ENCODE assay signal across 14 cellular contexts in the genomic region with DNA sequence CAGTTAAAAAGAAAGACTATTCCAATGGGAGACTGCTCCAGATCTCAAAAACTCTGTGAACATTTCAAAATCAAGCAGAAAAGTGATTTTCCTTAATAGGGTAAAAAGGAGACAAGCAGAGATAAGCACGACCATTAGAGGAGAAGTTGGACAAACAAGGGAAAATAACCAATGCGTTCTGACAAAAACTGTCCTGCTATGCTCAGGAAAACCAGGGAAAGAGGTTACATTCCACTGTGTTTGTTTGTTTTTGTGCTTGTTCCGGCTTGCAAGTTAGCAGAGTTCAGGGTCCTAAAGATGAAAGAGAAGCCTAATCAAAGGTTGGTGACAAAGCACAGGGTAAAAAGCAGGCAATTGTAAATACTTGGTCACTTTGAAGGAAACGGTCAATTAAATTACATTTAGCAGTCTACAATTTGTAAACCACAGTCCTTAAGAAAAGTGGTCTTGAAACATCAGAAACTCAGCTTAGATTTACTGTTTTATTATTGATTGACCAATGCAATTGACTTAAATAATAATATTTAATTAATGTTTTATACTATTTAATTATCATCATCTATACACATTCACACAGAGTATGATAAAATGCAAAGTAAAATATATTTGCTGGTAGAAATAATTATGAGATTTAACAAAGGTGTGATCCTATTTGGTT.
DNase-seq lines count a peak whose midpoint lies in the region; ATAC-seq and TF ChIP-seq lines count a peak whose summit lies in the region.
"Had no signal": no experiment of that assay in that cellular context is flagged by ENCODE, and none has a peak within 500 bp of the region (broad histone marks: within the 10 kb centered on the region; RNA-seq: fewer than 3 reads in every experiment).

No MANE protein-coding gene starts in this region.

- no peak overlapping the region for H3K4me3 ChIP-seq in mesendoderm (ENCODE audit: low read length)
- peak overlapping the region; percentile 4 for H3K4me3 ChIP-seq in smooth muscle cell

- no peaks in the 10 kb centered on the region for H4K20me1 ChIP-seq in smooth muscle cell (ENCODE audit: low read depth)

- H3K36me3 ChIP-seq in mesendoderm (ENCODE audit: control insufficient read depth, insufficient read depth, low read length) (no peaks in the 10 kb centered on the region), smooth muscle cell (ENCODE audit: low read depth) (no peaks in the 10 kb centered on the region)

- no peak overlapping the region for H2AK5ac ChIP-seq in mesendoderm (ENCODE audit: low read length)

- WGBS in mesendoderm (ENCODE audit: extremely low coverage, insufficient coverage, low lambda C conversion rate), result no CpG with 5 or more reads among the region's 4 CpGs
- WGBS in smooth muscle cell (ENCODE audit: low lambda C conversion rate), result 37% methylated on average over 4 of the region's 4 CpGs

- no peak overlapping the region for H2BK5ac ChIP-seq in mesendoderm (ENCODE audit: low read length)

- H3K27me3 ChIP-seq in mesendoderm (ENCODE audit: insufficient read depth, low read length, poor library complexity) (no peaks in the 10 kb centered on the region), smooth muscle cell (ENCODE audit: low read depth) (no peaks in the 10 kb centered on the region)

- peak; percentile 43 for DNase-seq in SW480 (ENCODE audit: low spot score)
- peak; percentile 10 for DNase-seq in globus pallidus (ENCODE audit: low spot score)
- peak; percentile 1 for DNase-seq in mesendoderm
- DNase-seq in smooth muscle cell (lab: John Stamatoyannopoulos, UW; ENCODE audit: unreplicated experiment), result no peak
- DNase-seq in activated naive CD8-positive, alpha-beta T cell treated with anti-CD3 and anti-CD28 coated beads for 36 hours, result no peak
- no peak for DNase-seq in GM03348 (ENCODE audit: low spot score)
- DNase-seq in activated naive CD4-positive, alpha-beta T cell treated with anti-CD3 and anti-CD28 coated beads, Interleukin-2, amount 50 U/mL, for 16 hours, result no peak
- DNase-seq: CD8-positive, alpha-beta T cell; H7; MM.1S; NCI-H1417; NCI-H1930; NCI-H69 had no signal

- H3K4me1 ChIP-seq in mesendoderm (ENCODE audit: control insufficient read depth, low read depth, low read length), result no peaks in the 10 kb centered on the region
- peaks cover 9% of the 10 kb centered on the region for H3K4me1 ChIP-seq in smooth muscle cell (ENCODE audit: low read depth)

- H3K4me2 ChIP-seq in mesendoderm (ENCODE audit: low read length), result no peak overlapping the region
- H3K4me2 ChIP-seq in smooth muscle cell, result peak overlapping the region; percentile 57

- no peak for TF ChIP-seq CTCF in smooth muscle cell (IDR thresholded peaks at IDR 0.05; ENCODE audit: borderline replicate concordance, insufficient read depth, poor library complexity, severe bottlenecking)

- H3K4me1 Mint-ChIP-seq in activated naive CD8-positive, alpha-beta T cell treated with anti-CD3 and anti-CD28 coated beads for 36 hours, result no peaks in the 10 kb centered on the region

- H3K9me3 ChIP-seq in smooth muscle cell (replicated peaks; ENCODE audit: low read depth), result no peaks in the 10 kb centered on the region

- H3K27ac Mint-ChIP-seq in activated naive CD8-positive, alpha-beta T cell treated with anti-CD3 and anti-CD28 coated beads for 36 hours, result no peak overlapping the region
- H3K27ac Mint-ChIP-seq: CD8-positive, alpha-beta T cell had no signal

- H2BK120ac ChIP-seq in mesendoderm (ENCODE audit: low read depth, low read length), result no peak overlapping the region

- no peak overlapping the region for H3K4me3 Mint-ChIP-seq in activated naive CD8-positive, alpha-beta T cell treated with anti-CD3 and anti-CD28 coated beads for 36 hours
- H3K4me3 Mint-ChIP-seq: CD8-positive, alpha-beta T cell had no signal

- no peaks in the 10 kb centered on the region for H3K9me3 Mint-ChIP-seq in activated naive CD8-positive, alpha-beta T cell treated with anti-CD3 and anti-CD28 coated beads for 36 hours
- H3K9me3 Mint-ChIP-seq: CD8-positive, alpha-beta T cell had no signal

- H3K9ac ChIP-seq in mesendoderm (ENCODE audit: low read length) (no peak overlapping the region), smooth muscle cell (ENCODE audit: low read depth) (no peak overlapping the region)

- no peak for ATAC-seq in GM21528 (IDR thresholded peaks at IDR 0.05; ENCODE audit: low FRiP score, unreplicated experiment)
- ATAC-seq: CD8-positive, alpha-beta T cell had no signal

- H3K27me3 Mint-ChIP-seq in activated naive CD8-positive, alpha-beta T cell treated with anti-CD3 and anti-CD28 coated beads for 36 hours, result no peaks in the 10 kb centered on the region

- H3K79me2 ChIP-seq in mesendoderm (ENCODE audit: control insufficient read depth, insufficient read depth, low read length) (no peaks in the 10 kb centered on the region), smooth muscle cell (ENCODE audit: low read depth) (no peaks in the 10 kb centered on the region)

- H4K8ac ChIP-seq in mesendoderm (ENCODE audit: low read depth, low read length), result no peak overlapping the region

- H3K27ac ChIP-seq in mesendoderm (ENCODE audit: low read depth, low read length) (no peak overlapping the region), smooth muscle cell (ENCODE audit: low read depth) (no peak overlapping the region)

- no peak overlapping the region for H4K5ac ChIP-seq in mesendoderm (ENCODE audit: low read length)

- no peak overlapping the region for H3K56ac ChIP-seq in mesendoderm (ENCODE audit: low read length)

- H3K4ac ChIP-seq in mesendoderm (ENCODE audit: low read depth, low read length), result no peak overlapping the region

- no peaks in the 10 kb centered on the region for H3F3A ChIP-seq in smooth muscle cell (ENCODE audit: low read depth)

- no peak overlapping the region for H3K18ac ChIP-seq in mesendoderm (ENCODE audit: low read length)

- no peak overlapping the region for H3K23ac ChIP-seq in mesendoderm (ENCODE audit: low read length)

- no peaks in the 10 kb centered on the region for H3K79me1 ChIP-seq in mesendoderm (ENCODE audit: low read length)

- no peaks in the 10 kb centered on the region for H3K36me3 Mint-ChIP-seq in activated naive CD8-positive, alpha-beta T cell treated with anti-CD3 and anti-CD28 coated beads for 36 hours
- H3K36me3 Mint-ChIP-seq: CD8-positive, alpha-beta T cell had no signal

- no peak overlapping the region for H2BK15ac ChIP-seq in mesendoderm (replicated peaks; ENCODE audit: low read depth)

- peak overlapping the region; percentile 89 for H2AFZ ChIP-seq in smooth muscle cell (ENCODE audit: low read depth)

Comparison
In these comparisons a context has a peak if more than half of its experiments do, and no peak if none do; other contexts are left out.
1. DNase-seq: peak in SW480 (single experiment), globus pallidus (single experiment) and mesendoderm (single experiment); none in smooth muscle cell (single experiment), activated naive CD8-positive, alpha-beta T cell treated with anti-CD3 and anti-CD28 coated beads for 36 hours (single experiment), GM03348 (single experiment) and activated naive CD4-positive, alpha-beta T cell treated with anti-CD3 and anti-CD28 coated beads, Interleukin-2, amount 50 U/mL, for 16 hours (single experiment).